Comparison of ENCODE assay signal across 8 cellular contexts in genomic region chr7:90211391-90212148, GRCh38. TPM values are rescaled to one million over a fixed set of nuclear protein-coding genes. Genes with fewer than 3 reads are reported as not detected.
DNase-seq lines count a peak whose midpoint lies in the region; ATAC-seq and TF ChIP-seq lines count a peak whose summit lies in the region.

Gene STEAP2, plus strand, starts transcription at chr7:90211740. Its CDS starts 13,343 bp downstream, at chr7:90225083.

- H3K4me1 ChIP-seq in GM23338 (ENCODE audit: insufficient read depth) = peaks cover 44% of the 10 kb centered on the region

- H2AFZ ChIP-seq in GM23338 = peak within 1 kb of the TSS; percentile 100

- H3K4me3 Mint-ChIP-seq in GM23338 (no peak within 1 kb of the TSS; the same call in 2 of the 3 replicates), immature natural killer cell (peak within 1 kb of the TSS in 2 of 5 donors; percentile 23 to 47)

- ATAC-seq in GM23338 = peak; percentile 93
- ATAC-seq in SK-N-SH treated with all-trans-retinoic acid at 6 μM for 48 hours = peak; percentile 98

- H3F3A ChIP-seq in GM23338 (replicated peaks; ENCODE audit: low read depth) = no peaks in the 10 kb centered on the region; the same call in 1 of the 2 replicates

- H3K27ac ChIP-seq in GM23338 (ENCODE audit: low read depth) = peak within 1 kb of the TSS; percentile 88
- peak within 1 kb of the TSS; percentile 69 for H3K27ac ChIP-seq in layer of hippocampus (ENCODE audit: low read depth, low read length)

- 0 out of 3 replicates have a peak, but pooled peaks cover 4% of the 10 kb centered on the region for H3K36me3 Mint-ChIP-seq in GM23338 (ENCODE audit: low read depth)
- H3K36me3 Mint-ChIP-seq in immature natural killer cell = no peaks in the 10 kb centered on the region

- peak; percentile 18 for DNase-seq in GM12865 (ENCODE audit: low read depth)
- peak; percentile 97 for DNase-seq in GM23338 (ENCODE audit: low spot score)
- DNase-seq in LHCN-M2 (ENCODE audit: low read depth) = peak; percentile 96
- DNase-seq in dedifferentiated amniotic fluid mesenchymal stem cell (ENCODE audit: extremely low spot score) = peak; percentile 92
- DNase-seq in stimulated activated CD4-positive, alpha-beta T cell treated with anti-CD3 and anti-CD28 coated beads, Interleukin-15, amount 100 ng/mL, for 24 hours = peak; percentile 69
- no peak for DNase-seq in immature natural killer cell

- peak within 1 kb of the TSS; percentile 78 for H3K27ac Mint-ChIP-seq in GM23338
- no peak within 1 kb of the TSS for H3K27ac Mint-ChIP-seq in immature natural killer cell

- peaks cover 18% of the 10 kb centered on the region for H3K4me1 Mint-ChIP-seq in GM23338
- no peaks in the 10 kb centered on the region for H3K4me1 Mint-ChIP-seq in immature natural killer cell

- H3K4me3 ChIP-seq in GM12865 (ENCODE audit: low read depth, low read length) (no peak within 1 kb of the TSS), GM23338 (peak within 1 kb of the TSS; percentile 92)

- peak within 1 kb of the TSS; percentile 95 for H3K4me2 ChIP-seq in GM23338

- H3K79me2 ChIP-seq in GM23338 (replicated peaks; ENCODE audit: insufficient read depth) = peaks cover 37% of the 10 kb centered on the region

- H3K9me2 ChIP-seq in GM23338 (ENCODE audit: insufficient read depth) = no peaks in the 10 kb centered on the region

- TF ChIP-seq CTCF in GM12865 (IDR thresholded peaks at IDR 0.05; ENCODE audit: insufficient read depth, low read depth, low read length, missing control alignments) (peak; percentile 13), GM23338 (conservative IDR thresholded peaks at IDR 0.05; ENCODE audit: low read depth in 2 of 2) (peak; percentile 56 to 57)

- H3K9me3 Mint-ChIP-seq in GM23338 = no peaks in the 10 kb centered on the region
- peaks cover 0 to 2% (median 0%) of the 10 kb centered on the region in 6 donors for H3K9me3 Mint-ChIP-seq in immature natural killer cell

- H3K27me3 ChIP-seq in GM23338 (ENCODE audit: insufficient read depth) (no peaks in the 10 kb centered on the region), layer of hippocampus (ENCODE audit: control insufficient read depth, insufficient read depth, low read length) (no peaks in the 10 kb centered on the region)

- H3K27me3 Mint-ChIP-seq in GM23338 (ENCODE audit: insufficient read depth, low read depth, poor library complexity) (peaks cover 6% of the 10 kb centered on the region), immature natural killer cell (ENCODE audit: low read depth in 3 of 3) (peaks cover 1 to 13% (median 9%) of the 10 kb centered on the region in 3 donors)

- no peaks in the 10 kb centered on the region for H3K36me3 ChIP-seq in GM23338 (ENCODE audit: insufficient read depth)

- no peaks in the 10 kb centered on the region for H4K20me1 ChIP-seq in GM23338 (replicated peaks; ENCODE audit: insufficient read depth)

TF ChIP-seq in GM23338, 12 proteins besides CTCF, POLR2A, EP300 and RAD21 (continues in another document):
- TF ChIP-seq NANOG (IDR thresholded peaks at IDR 0.05; ENCODE audit: borderline replicate concordance) = no peak
- no peak for TF ChIP-seq JUNB (IDR thresholded peaks at IDR 0.05; ENCODE audit: unreplicated experiment)
- peak; percentile 74 for TF ChIP-seq POLR2AphosphoS5 (IDR thresholded peaks at IDR 0.05; ENCODE audit: low read depth)

TF ChIP-seq in SK-N-SH treated with all-trans-retinoic acid at 6 μM for 48 hours, 23 proteins besides CTCF, POLR2A, EP300 and RAD21:
- peak; percentile 78; the same call in 1 of the 2 replicates for TF ChIP-seq TSHZ2 (CRISPR knock-in tag; IDR thresholded peaks at IDR 0.05)
- TF ChIP-seq TOX (CRISPR knock-in tag; IDR thresholded peaks at IDR 0.05; ENCODE audit: borderline replicate concordance) = no peak
- TF ChIP-seq PATZ1 (CRISPR knock-in tag; IDR thresholded peaks at IDR 0.05; ENCODE audit: borderline replicate concordance) = no peak
- peak; percentile 56; the same call in 1 of the 2 replicates for TF ChIP-seq ZNF70 (CRISPR knock-in tag; IDR thresholded peaks at IDR 0.05)
- TF ChIP-seq ZC3H10 (CRISPR knock-in tag; IDR thresholded peaks at IDR 0.05) = no peak
- TF ChIP-seq ZFP3 (CRISPR knock-in tag; IDR thresholded peaks at IDR 0.05) = no peak
TF ChIP-seq in SK-N-SH treated with all-trans-retinoic acid at 6 μM for 48 hours: peak in this region for 2.

RNA-seq across cellular contexts. Expression of gene STEAP2, which starts in this region (rescaled TPM):
- 20.9 and 22.0 TPM in 2 replicates for total RNA-seq in GM23338 (2014; rRNA removed; shearing (Covaris generic))
- polyA plus RNA-seq in GM23338 (2016; fragmentation: Nextera tagmentation; extraction: Ambion mirVana) (10.4 and 13.1 TPM in 2 replicates), immature natural killer cell (not detected)
- 11.4 and 23.9 TPM in 2 replicates for total RNA-seq in LHCN-M2 (2014; rRNA removed)
- polyA plus RNA-seq in LHCN-M2 (2012) = 1.1 TPM

Comparison
In these comparisons a context has a peak if more than half of its experiments do, and no peak if none do; other contexts are left out.
1. RNA of gene STEAP2 (polyA plus RNA-seq): 10.4 to 13.1 TPM in GM23338; not detected in immature natural killer cell; every median in the first group is over 10 times any median in the second.
2. DNase-seq: peak in GM12865 (single experiment), GM23338 (single experiment), LHCN-M2 (single experiment), dedifferentiated amniotic fluid mesenchymal stem cell (single experiment) and stimulated activated CD4-positive, alpha-beta T cell treated with anti-CD3 and anti-CD28 coated beads, Interleukin-15, amount 100 ng/mL, for 24 hours (single experiment); none in immature natural killer cell (0 of 3).